8 cellular contexts compared by ENCODE assay signal in the genomic region with DNA sequence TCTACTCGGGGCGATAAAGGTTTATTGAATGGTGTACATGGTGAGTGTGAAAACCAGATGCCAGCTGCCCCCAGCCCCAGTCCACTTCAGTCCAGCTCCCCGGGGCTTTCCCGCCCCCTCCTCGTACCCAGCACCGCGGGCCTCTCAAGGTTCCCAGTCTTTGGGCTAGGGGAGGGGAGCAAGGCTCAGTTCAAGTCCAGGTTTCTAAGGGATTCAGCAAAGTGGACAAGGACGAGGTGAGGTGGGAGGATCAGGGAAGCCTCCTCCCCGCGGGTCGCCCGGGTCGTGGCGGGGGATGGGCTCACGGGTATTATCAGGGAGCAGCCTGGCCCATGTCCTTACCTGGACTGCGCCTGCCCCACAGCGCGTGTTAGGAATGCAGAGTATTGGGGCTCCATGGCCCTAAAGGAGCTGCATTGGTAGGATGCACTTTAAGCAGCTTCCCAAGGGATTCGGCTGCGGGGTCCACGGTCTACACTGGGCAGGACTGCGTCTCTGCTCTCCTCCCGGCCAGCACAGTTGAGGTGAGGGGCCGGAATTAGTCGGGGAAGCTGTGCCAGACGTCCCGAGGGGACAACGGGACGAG. TPM values are rescaled to one million over a fixed set of nuclear protein-coding genes. Genes with fewer than 3 reads are reported as not detected.
A peak's percentile ranks its signal among the peaks of the same experiment; 100 is the strongest.
DNase-seq lines count a peak whose midpoint lies in the region; ATAC-seq and TF ChIP-seq lines count a peak whose summit lies in the region.

No MANE protein-coding gene starts in this region.

- DNase-seq in PC-9 (no peak), epithelial cell of proximal tubule (ENCODE audit: low read depth) (no peak), ovary (no peak), HuH-7 (ENCODE audit: low spot score) (no peak), OCI-M2 (lab: John Stamatoyannopoulos, UW; ENCODE audit: unreplicated experiment) (no peak), NCI-H524 treated with DMSO at 0.1 percent for 48 hours (lab: John Stamatoyannopoulos, UW) (no peak)

- H3K4me1 ChIP-seq in PC-9 (replicated peaks; ENCODE audit: insufficient read depth) (peaks cover 14% of the 10 kb centered on the region; the same call in 1 of the 2 replicates), ovary (ENCODE audit: insufficient read depth) (peaks cover 12% of the 10 kb centered on the region)

- H2AFZ ChIP-seq in PC-9: no peak overlapping the region

- no peaks in the 10 kb centered on the region for H3K9me3 ChIP-seq in PC-9 (ENCODE audit: insufficient read depth, low read depth)
- no peaks in the 10 kb centered on the region for H3K9me3 ChIP-seq in ovary

- CTCF ChIA-PET in PC-9 (lab: Charles Lee): interaction anchor here (0.5 to 1.7 kb wide), 7 partner anchors 50 to 404 kb away, joined by 3 to 34 read pairs (median 3); no protein-coding TSS in a partner anchor

- POLR2A ChIA-PET in PC-9 (lab: Charles Lee; ENCODE audit: unreplicated experiment): interaction anchor here (0.6 to 1.2 kb wide), 5 partner anchors 15 to 392 kb away, joined by 3 to 11 read pairs (median 5); no protein-coding TSS in a partner anchor

- no TSS peak for BruUV-seq in PC-9 (replicated peaks; lab: Mats Ljungman, UMichigan)

- H3K4me3 ChIP-seq in PC-9 (peak overlapping the region; percentile 90; the same call in 1 of the 2 replicates), epithelial cell of proximal tubule (ENCODE audit: low read depth, low read length) (peak overlapping the region; percentile 99), ovary (peak overlapping the region; percentile 83)

- H3K9me2 ChIP-seq in PC-9 (ENCODE audit: insufficient read depth): no peaks in the 10 kb centered on the region

- ATAC-seq in GM21717 (IDR thresholded peaks at IDR 0.05; ENCODE audit: unreplicated experiment): peak; percentile 1
- no peak for ATAC-seq in GM21786 (IDR thresholded peaks at IDR 0.05; ENCODE audit: unreplicated experiment)

- intact Hi-C loops in PC-9 (cut with micrococcal nuclease; ENCODE audit: unreplicated experiment) (loop anchor here (1.0 to 10.0 kb wide), 6 partner anchors 75 to 463 kb away; no protein-coding TSS in a partner anchor), ovary (cut with DNase I) (loop anchor here in 3 of 4 donors (2.0 to 10.0 kb wide), 6 partner anchors 39 to 200 kb away; no protein-coding TSS in a partner anchor)

- TF ChIP-seq POLR2A in ovary (IDR thresholded peaks at IDR 0.05): no peak

- TF ChIP-seq EP300 in ovary (IDR thresholded peaks at IDR 0.05): no peak

- peaks cover 11% of the 10 kb centered on the region for H3K79me2 ChIP-seq in PC-9 (ENCODE audit: low read depth)

- no peaks in the 10 kb centered on the region for H3K36me3 ChIP-seq in PC-9 (ENCODE audit: low read depth)
- H3K36me3 ChIP-seq in ovary: no peaks in the 10 kb centered on the region

- H4K20me1 ChIP-seq in PC-9 (ENCODE audit: insufficient read depth): peaks cover 11% of the 10 kb centered on the region

- peaks cover 6% of the 10 kb centered on the region for H3F3A ChIP-seq in PC-9 (ENCODE audit: insufficient read depth, low read depth)

- H3K27ac ChIP-seq in PC-9: no peak overlapping the region
- H3K27ac ChIP-seq in ovary: peak overlapping the region; percentile 54 to 89

- 2 to 3% (median 2%) methylated on average over 29 of the region's 29 CpGs for WGBS in ovary, 3 donors

- peak overlapping the region; percentile 91 for H3K4me2 ChIP-seq in PC-9

- TF ChIP-seq CTCF in PC-9 (conservative IDR thresholded peaks at IDR 0.05) (no peak), epithelial cell of proximal tubule (conservative IDR thresholded peaks at IDR 0.05; ENCODE audit: low read depth, low read length) (no peak), ovary (IDR thresholded peaks at IDR 0.05) (no peak)

- H3K27me3 ChIP-seq in PC-9 (ENCODE audit: insufficient read depth, low read depth): no peaks in the 10 kb centered on the region
- H3K27me3 ChIP-seq in ovary: no peaks in the 10 kb centered on the region

RNA-seq across cellular contexts. Expression of gene PFKFB3, which starts 0.5 kb away (rescaled TPM):
- total RNA-seq in PC-9 (2021) (37.8 and 54.7 TPM in 2 replicates), epithelial cell of proximal tubule (31.3 and 54.9 TPM in 2 replicates), ovary (10 to 100 TPM; 28.7 to 60.8 (median 41.6) TPM)
- 10 to 100 TPM; 15.3 to 24.5 TPM for polyA plus RNA-seq in ovary
